12 cellular contexts compared by ENCODE assay signal in the genomic region with DNA sequence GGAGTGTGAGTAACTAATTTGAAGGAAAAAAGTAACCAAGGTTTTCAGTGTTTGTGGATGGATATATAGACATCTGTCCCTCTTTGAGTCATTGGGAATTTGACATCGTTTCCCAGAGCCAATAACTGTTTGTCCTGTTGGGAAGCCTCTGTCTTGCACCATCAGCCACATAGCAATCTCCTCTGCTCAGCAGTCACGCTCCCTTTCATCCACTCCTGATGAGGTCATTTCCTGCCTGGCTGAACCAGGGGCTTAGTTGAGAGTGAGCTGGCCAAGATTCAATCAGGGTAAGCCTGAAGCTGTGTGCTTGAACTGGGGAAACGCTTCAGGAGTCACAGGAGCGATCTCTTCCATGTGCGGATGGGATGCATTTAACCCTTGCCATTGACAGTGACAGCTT.
DNase-seq lines count a peak whose midpoint lies in the region; ATAC-seq and TF ChIP-seq lines count a peak whose summit lies in the region.
"Had no signal": no experiment of that assay in that cellular context is flagged by ENCODE, and none has a peak within 500 bp of the region (broad histone marks: within the 10 kb centered on the region; RNA-seq: fewer than 3 reads in every experiment).

No MANE protein-coding gene starts in this region.

- CTCF ChIA-PET in activated CD8-positive, alpha-beta memory T cell treated with anti-CD3 and anti-CD28 coated beads, Interleukin-2, amount 10 ng/mL, durations not matched to agents 7 days and 5 days (lab: Charles Lee), result no interaction called here

- no peak overlapping the region for H3K4me3 Mint-ChIP-seq in activated CD8-positive, alpha-beta memory T cell treated with anti-CD3 and anti-CD28 coated beads, Interleukin-2, amount 10 ng/mL, durations not matched to agents 7 days and 5 days

- no peaks in the 10 kb centered on the region for H3K27me3 ChIP-seq in uterus
- H3K27me3 ChIP-seq: ovary had no signal

- in situ Hi-C loops in SK-MEL-5 (cut with HindIII; ENCODE audit: low pct_unique_long_range_greater_than_20kb, low sequenced_read_pairs), result no loop called here

- peaks cover 3% of the 10 kb centered on the region for H3K27me3 Mint-ChIP-seq in activated CD8-positive, alpha-beta memory T cell treated with anti-CD3 and anti-CD28 coated beads, Interleukin-2, amount 10 ng/mL, durations not matched to agents 7 days and 5 days

- no peaks in the 10 kb centered on the region for H3K36me3 Mint-ChIP-seq in activated CD8-positive, alpha-beta memory T cell treated with anti-CD3 and anti-CD28 coated beads, Interleukin-2, amount 10 ng/mL, durations not matched to agents 7 days and 5 days

- ATAC-seq in GM18909 (IDR thresholded peaks at IDR 0.05; ENCODE audit: poor library complexity, unreplicated experiment) (no peak), HG02884 (IDR thresholded peaks at IDR 0.05; ENCODE audit: unreplicated experiment) (no peak)
- no peak for ATAC-seq in activated CD8-positive, alpha-beta memory T cell treated with anti-CD3 and anti-CD28 coated beads, Interleukin-2, amount 10 ng/mL, durations not matched to agents 7 days and 5 days

- TF ChIP-seq CTCF in fibroblast of the aortic adventitia (IDR thresholded peaks at IDR 0.05; ENCODE audit: insufficient read depth, low read length) (no peak), uterus (IDR thresholded peaks at IDR 0.05) (no peak)

- intact Hi-C loops in uterus (cut with DNase I; ENCODE audit: low total_unique reads), result no loop called here

- no peak overlapping the region for H3K27ac Mint-ChIP-seq in activated CD8-positive, alpha-beta memory T cell treated with anti-CD3 and anti-CD28 coated beads, Interleukin-2, amount 10 ng/mL, durations not matched to agents 7 days and 5 days

- no peak overlapping the region for H3K4me3 ChIP-seq in fibroblast of the aortic adventitia (ENCODE audit: low read depth, low read length)
- no peak overlapping the region for H3K4me3 ChIP-seq in skeletal muscle cell (ENCODE audit: low read depth, low read length)
- H3K4me3 ChIP-seq in uterus, result no peak overlapping the region
- H3K4me3 ChIP-seq: ovary had no signal

- DNase-seq in H4 (ENCODE audit: low spot score) (peak; percentile 93), SK-MEL-5 (ENCODE audit: low read depth, low spot score) (peak; percentile 48), fibroblast of the aortic adventitia (ENCODE audit: low read depth) (peak; percentile 79), skeletal muscle cell (ENCODE audit: low read depth) (peak; percentile 89), uterus (no peak)
- DNase-seq in activated CD8-positive, alpha-beta memory T cell treated with anti-CD3 and anti-CD28 coated beads, Interleukin-2, amount 10 ng/mL, durations not matched to agents 7 days and 5 days, result no peak
- DNase-seq: activated CD4-positive, alpha-beta T cell treated with anti-CD3 and anti-CD28 coated beads, Interleukin-2, amount 50 U/mL, for 4 hours; MM.1S; ovary; SIG-M5 had no signal

- no peak overlapping the region for H3K27ac ChIP-seq in uterus
- H3K27ac ChIP-seq: ovary had no signal

- no peak for TF ChIP-seq POLR2A in uterus (IDR thresholded peaks at IDR 0.05)

- H3K4me1 ChIP-seq in uterus, result no peaks in the 10 kb centered on the region

- no peaks in the 10 kb centered on the region for H3K9me3 ChIP-seq in uterus

- H3K4me1 Mint-ChIP-seq in activated CD8-positive, alpha-beta memory T cell treated with anti-CD3 and anti-CD28 coated beads, Interleukin-2, amount 10 ng/mL, durations not matched to agents 7 days and 5 days, result no peaks in the 10 kb centered on the region

- H3K36me3 ChIP-seq in uterus, result no peaks in the 10 kb centered on the region
- H3K36me3 ChIP-seq: ovary had no signal

- H3K9me3 Mint-ChIP-seq in activated CD8-positive, alpha-beta memory T cell treated with anti-CD3 and anti-CD28 coated beads, Interleukin-2, amount 10 ng/mL, durations not matched to agents 7 days and 5 days (ENCODE audit: low read depth), result peaks cover 3% of the 10 kb centered on the region

Comparison
In these comparisons a context has a peak if more than half of its experiments do, and no peak if none do; other contexts are left out.
1. DNase-seq: peak in H4 (single experiment), SK-MEL-5 (single experiment), fibroblast of the aortic adventitia (single experiment) and skeletal muscle cell (single experiment); none in uterus (0 of 2) and activated CD8-positive, alpha-beta memory T cell treated with anti-CD3 and anti-CD28 coated beads, Interleukin-2, amount 10 ng/mL, durations not matched to agents 7 days and 5 days (single experiment).